Comparison of ENCODE assay signal across 19 cellular contexts in genomic region chr5:175677571-175677970, GRCh38. TPM values are rescaled to one million over a fixed set of nuclear protein-coding genes. Genes with fewer than 3 reads are reported as not detected.
"Had no signal": no experiment of that assay in that cellular context is flagged by ENCODE, and none has a peak within 500 bp of the region (broad histone marks: within the 10 kb centered on the region; RNA-seq: fewer than 3 reads in every experiment).

No MANE protein-coding gene starts in this region.

- H3K27ac Mint-ChIP-seq: activated CD4-positive, alpha-beta memory T cell treated with anti-CD3 and anti-CD28 coated beads for 36 hours; nephron progenitor cell had no signal

- ATAC-seq: left lung, upper lobe of right lung had no signal

- H3K4me3 ChIP-seq: cardiac muscle cell, left lung, testis, upper lobe of right lung had no signal

- H3K4me1 ChIP-seq: testis, upper lobe of right lung had no signal

- H3K27me3 Mint-ChIP-seq: activated CD4-positive, alpha-beta memory T cell treated with anti-CD3 and anti-CD28 coated beads for 36 hours had no signal

- DNase-seq: activated CD4-positive, alpha-beta memory T cell treated with anti-CD3 and anti-CD28 coated beads for 36 hours; activated CD4-positive, CD25-positive, alpha-beta regulatory T cell treated with anti-CD3 and anti-CD28 coated beads, Interleukin-2, amount 50 U/mL, for 72 hours; effector CD4-positive, alpha-beta T cell; islet precursor cell; left lung; mesenchymal stem cell; nephron progenitor cell; stimulated activated CD4-positive, alpha-beta T cell treated with anti-CD3 and anti-CD28 coated beads, Interleukin-12 subunit alpha, Interleukin-12 subunit beta, amount 100 ng/mL, for 4 hours; stimulated activated naive CD4-positive, alpha-beta T cell treated with Interleukin-2 at 50 U/mL for 16 hours; testis; upper lobe of right lung had no signal

- H3K9me3 Mint-ChIP-seq: activated CD4-positive, alpha-beta memory T cell treated with anti-CD3 and anti-CD28 coated beads for 36 hours; nephron progenitor cell; T-helper 2 cell treated with Interferon-gamma antibody and Interleukin-4, amounts not matched to agents 5 μg/mL and 100 μg/mL, for 36 hours had no signal

- H3K4me3 Mint-ChIP-seq: activated CD4-positive, alpha-beta memory T cell treated with anti-CD3 and anti-CD28 coated beads for 36 hours; nephron progenitor cell; T-helper 2 cell treated with Interferon-gamma antibody and Interleukin-4, amounts not matched to agents 5 μg/mL and 100 μg/mL, for 36 hours had no signal

- H3K27me3 ChIP-seq: cardiac muscle cell, testis had no signal

- H3K36me3 ChIP-seq: cardiac muscle cell, upper lobe of right lung had no signal

- H3K9me3 ChIP-seq: left lung, testis, upper lobe of right lung had no signal

- FAIRE-seq: astrocyte, colon, endothelial cell of umbilical vein, frontal cortex had no signal

- H3K36me3 Mint-ChIP-seq: activated CD4-positive, alpha-beta memory T cell treated with anti-CD3 and anti-CD28 coated beads for 36 hours had no signal

- H3K27ac ChIP-seq: cardiac muscle cell, testis, upper lobe of right lung had no signal

RNA-seq across cellular contexts. Expression of gene HRH2, which starts 19.7 kb away (rescaled TPM):
- total RNA-seq: endothelial cell of umbilical vein, fibroblast of lung, osteocyte had no signal
- polyA plus RNA-seq: endothelial cell of umbilical vein had no signal
